Comparison of ENCODE assay signal across 14 cellular contexts in genomic region chr1:224459051-224459450, GRCh38. TPM values are rescaled to one million over a fixed set of nuclear protein-coding genes. Genes with fewer than 3 reads are reported as not detected.
A peak's percentile ranks its signal among the peaks of the same experiment; 100 is the strongest.
DNase-seq lines count a peak whose midpoint lies in the region; ATAC-seq and TF ChIP-seq lines count a peak whose summit lies in the region.
"Had no signal": no experiment of that assay in that cellular context is flagged by ENCODE, and none has a peak within 500 bp of the region (broad histone marks: within the 10 kb centered on the region; RNA-seq: fewer than 3 reads in every experiment).

No MANE protein-coding gene starts in this region.

- peaks cover 13% of the 10 kb centered on the region for H3K4me1 Mint-ChIP-seq in activated CD8-positive, alpha-beta T cell treated with anti-CD3 and anti-CD28 coated beads for 36 hours (ENCODE audit: low read depth)
- H3K4me1 Mint-ChIP-seq in activated CD8-positive, alpha-beta T cell treated with anti-CD3 and anti-CD28 coated beads, Interleukin-2, amount 10 ng/mL, durations not matched to agents 7 days and 5 days (ENCODE audit: low read depth): peaks cover 31% of the 10 kb centered on the region
- H3K4me1 Mint-ChIP-seq in chondrocyte (ENCODE audit: low read depth) (peaks cover 14% of the 10 kb centered on the region), progenitor cell of endocrine pancreas (ENCODE audit: low read depth) (peaks cover 16% of the 10 kb centered on the region), neural progenitor cell (peaks cover 30% of the 10 kb centered on the region)

- H3K27ac ChIP-seq in left lung (peak overlapping the region; percentile 41 to 53), suprapubic skin (peak overlapping the region; percentile 16), neural progenitor cell (no peak overlapping the region)
- H3K27ac ChIP-seq: thoracic aorta had no signal

- H3K27me3 ChIP-seq in left lung (no peaks in the 10 kb centered on the region), suprapubic skin (no peaks in the 10 kb centered on the region), neural progenitor cell (no peaks in the 10 kb centered on the region)

- no peaks in the 10 kb centered on the region for H4K20me1 ChIP-seq in neural progenitor cell (ENCODE audit: low read depth)

- H3K36me3 Mint-ChIP-seq in activated CD8-positive, alpha-beta T cell treated with anti-CD3 and anti-CD28 coated beads for 36 hours (ENCODE audit: low read depth): peaks cover 2% of the 10 kb centered on the region
- H3K36me3 Mint-ChIP-seq in activated CD8-positive, alpha-beta T cell treated with anti-CD3 and anti-CD28 coated beads, Interleukin-2, amount 10 ng/mL, durations not matched to agents 7 days and 5 days (ENCODE audit: low read depth): no peaks in the 10 kb centered on the region
- no peaks in the 10 kb centered on the region for H3K36me3 Mint-ChIP-seq in chondrocyte (ENCODE audit: low read depth)
- H3K36me3 Mint-ChIP-seq in progenitor cell of endocrine pancreas (ENCODE audit: insufficient read depth): no peaks in the 10 kb centered on the region
- H3K36me3 Mint-ChIP-seq in neural progenitor cell: peaks cover 2% of the 10 kb centered on the region
- H3K36me3 Mint-ChIP-seq: activated naive CD4-positive, alpha-beta T cell treated with anti-CD3 and anti-CD28 coated beads, Interleukin-2, amount 50 U/mL, for 24 hours had no signal

- WGBS in suprapubic skin: 62% methylated on average over 4 of the region's 4 CpGs

- peaks cover 14% of the 10 kb centered on the region for H3F3A ChIP-seq in neural progenitor cell (ENCODE audit: low read depth)

- DNase-seq in activated CD8-positive, alpha-beta T cell treated with anti-CD3 and anti-CD28 coated beads for 36 hours: no peak
- no peak for DNase-seq in activated CD8-positive, alpha-beta T cell treated with anti-CD3 and anti-CD28 coated beads, Interleukin-2, amount 10 ng/mL, durations not matched to agents 7 days and 5 days
- DNase-seq in cerebellar cortex (ENCODE audit: low spot score): peak; percentile 8
- no peak for DNase-seq in left lung
- DNase-seq in suprapubic skin (ENCODE audit: low spot score in 2 of 2): no peak
- no peak for DNase-seq in chondrocyte (ENCODE audit: low spot score)
- DNase-seq in progenitor cell of endocrine pancreas (ENCODE audit: low spot score, unreplicated experiment): no peak
- no peak for DNase-seq in neural progenitor cell (ENCODE audit: low spot score)
- DNase-seq: NCI-H1417 treated with DMSO at 0.1 percent for 48 hours, NCI-H524 treated with DMSO at 0.1 percent for 48 hours, nephron progenitor cell had no signal

- ATAC-seq in activated CD8-positive, alpha-beta T cell treated with anti-CD3 and anti-CD28 coated beads for 36 hours: no peak
- ATAC-seq in activated CD8-positive, alpha-beta T cell treated with anti-CD3 and anti-CD28 coated beads, Interleukin-2, amount 10 ng/mL, durations not matched to agents 7 days and 5 days: no peak
- ATAC-seq in left lung: no peak

- POLR2A ChIA-PET in activated CD8-positive, alpha-beta T cell treated with anti-CD3 and anti-CD28 coated beads for 36 hours (lab: Charles Lee): no interaction called here
- POLR2A ChIA-PET in activated CD8-positive, alpha-beta T cell treated with anti-CD3 and anti-CD28 coated beads, Interleukin-2, amount 10 ng/mL, durations not matched to agents 7 days and 5 days (lab: Charles Lee): interaction anchor here (2.5 kb wide), 1 partner anchor 24 kb away, joined by 8 read pairs; the partner anchor contains the start of gene WDR26

- CTCF ChIA-PET in activated CD8-positive, alpha-beta T cell treated with anti-CD3 and anti-CD28 coated beads for 36 hours (lab: Charles Lee): interaction anchor here (1.1 to 4.8 kb wide), 5 partner anchors 12 to 34 kb away, joined by 3 to 33 read pairs (median 3); no protein-coding TSS in a partner anchor
- CTCF ChIA-PET in activated CD8-positive, alpha-beta T cell treated with anti-CD3 and anti-CD28 coated beads, Interleukin-2, amount 10 ng/mL, durations not matched to agents 7 days and 5 days (lab: Charles Lee): interaction anchor here (0.6 to 4.7 kb wide), 7 partner anchors 17 to 392 kb away, joined by 3 to 65 read pairs (median 6); partner anchors contain the start of gene WDR26

- TF ChIP-seq CTCF in activated CD8-positive, alpha-beta T cell treated with anti-CD3 and anti-CD28 coated beads for 36 hours (IDR thresholded peaks at IDR 0.05): no peak
- TF ChIP-seq CTCF in left lung (IDR thresholded peaks at IDR 0.05): no peak
- TF ChIP-seq CTCF in suprapubic skin (IDR thresholded peaks at IDR 0.05): no peak
- no peak for TF ChIP-seq CTCF in chondrocyte (IDR thresholded peaks at IDR 0.05)
- TF ChIP-seq CTCF in progenitor cell of endocrine pancreas (IDR thresholded peaks at IDR 0.05; ENCODE audit: unreplicated experiment): no peak
- TF ChIP-seq CTCF in neural progenitor cell (IDR thresholded peaks at IDR 0.05): no peak

- H3K4me2 ChIP-seq in neural progenitor cell: no peak overlapping the region
- H3K4me2 ChIP-seq: smooth muscle cell had no signal

- intact Hi-C loops in activated CD8-positive, alpha-beta T cell treated with anti-CD3 and anti-CD28 coated beads for 36 hours (cut with micrococcal nuclease): loop anchor here (5.0 kb wide), 1 partner anchor 342 kb away; no protein-coding TSS in a partner anchor
- intact Hi-C loops in left lung (cut with DNase I): no loop called here

- H3K27ac Mint-ChIP-seq in activated CD8-positive, alpha-beta T cell treated with anti-CD3 and anti-CD28 coated beads for 36 hours: peak overlapping the region; percentile 43
- H3K27ac Mint-ChIP-seq in activated CD8-positive, alpha-beta T cell treated with anti-CD3 and anti-CD28 coated beads, Interleukin-2, amount 10 ng/mL, durations not matched to agents 7 days and 5 days: no peak overlapping the region
- no peak overlapping the region for H3K27ac Mint-ChIP-seq in chondrocyte (ENCODE audit: unreplicated experiment)
- H3K27ac Mint-ChIP-seq in progenitor cell of endocrine pancreas: no peak overlapping the region
- no peak overlapping the region for H3K27ac Mint-ChIP-seq in neural progenitor cell
- H3K27ac Mint-ChIP-seq: nephron progenitor cell had no signal

- H3K9ac ChIP-seq in neural progenitor cell: no peak overlapping the region

- TF ChIP-seq EP300 in suprapubic skin (IDR thresholded peaks at IDR 0.05): no peak

- H3K9me3 ChIP-seq in left lung (no peaks in the 10 kb centered on the region), suprapubic skin (no peaks in the 10 kb centered on the region), neural progenitor cell (ENCODE audit: low read depth) (no peaks in the 10 kb centered on the region)
- H3K9me3 ChIP-seq: thoracic aorta had no signal

- H3K36me3 ChIP-seq in left lung: no peaks in the 10 kb centered on the region
- H3K36me3 ChIP-seq in suprapubic skin: no peaks in the 10 kb centered on the region
- H3K36me3 ChIP-seq in neural progenitor cell: no peaks in the 10 kb centered on the region
- H3K36me3 ChIP-seq: thoracic aorta had no signal

- no peak overlapping the region for H2AFZ ChIP-seq in neural progenitor cell (replicated peaks)

- H3K27me3 Mint-ChIP-seq in activated CD8-positive, alpha-beta T cell treated with anti-CD3 and anti-CD28 coated beads for 36 hours: no peaks in the 10 kb centered on the region
- no peaks in the 10 kb centered on the region for H3K27me3 Mint-ChIP-seq in activated CD8-positive, alpha-beta T cell treated with anti-CD3 and anti-CD28 coated beads, Interleukin-2, amount 10 ng/mL, durations not matched to agents 7 days and 5 days (ENCODE audit: low read depth)
- H3K27me3 Mint-ChIP-seq in chondrocyte (ENCODE audit: low read depth) (no peaks in the 10 kb centered on the region), progenitor cell of endocrine pancreas (no peaks in the 10 kb centered on the region), neural progenitor cell (ENCODE audit: insufficient read depth, low read depth) (no peaks in the 10 kb centered on the region)
- H3K27me3 Mint-ChIP-seq: activated naive CD4-positive, alpha-beta T cell treated with anti-CD3 and anti-CD28 coated beads, Interleukin-2, amount 50 U/mL, for 24 hours had no signal

- H3K79me2 ChIP-seq in neural progenitor cell (ENCODE audit: low read depth): no peaks in the 10 kb centered on the region

- no peak overlapping the region for H3K4me3 ChIP-seq in left lung
- H3K4me3 ChIP-seq in suprapubic skin: no peak overlapping the region
- no peak overlapping the region for H3K4me3 ChIP-seq in neural progenitor cell
- H3K4me3 ChIP-seq: smooth muscle cell, thoracic aorta had no signal

- no peaks in the 10 kb centered on the region for H3K9me3 Mint-ChIP-seq in activated CD8-positive, alpha-beta T cell treated with anti-CD3 and anti-CD28 coated beads for 36 hours
- no peaks in the 10 kb centered on the region for H3K9me3 Mint-ChIP-seq in activated CD8-positive, alpha-beta T cell treated with anti-CD3 and anti-CD28 coated beads, Interleukin-2, amount 10 ng/mL, durations not matched to agents 7 days and 5 days (ENCODE audit: insufficient read depth)
- H3K9me3 Mint-ChIP-seq in chondrocyte (ENCODE audit: low read depth): peaks cover 4% of the 10 kb centered on the region
- H3K9me3 Mint-ChIP-seq in progenitor cell of endocrine pancreas (ENCODE audit: low read depth): no peaks in the 10 kb centered on the region
- H3K9me3 Mint-ChIP-seq in neural progenitor cell: no peaks in the 10 kb centered on the region
- H3K9me3 Mint-ChIP-seq: activated naive CD4-positive, alpha-beta T cell treated with anti-CD3 and anti-CD28 coated beads, Interleukin-2, amount 50 U/mL, for 24 hours had no signal

- H3K4me3 Mint-ChIP-seq in activated CD8-positive, alpha-beta T cell treated with anti-CD3 and anti-CD28 coated beads for 36 hours: no peak overlapping the region
- H3K4me3 Mint-ChIP-seq in activated CD8-positive, alpha-beta T cell treated with anti-CD3 and anti-CD28 coated beads, Interleukin-2, amount 10 ng/mL, durations not matched to agents 7 days and 5 days: no peak overlapping the region
- H3K4me3 Mint-ChIP-seq in chondrocyte (ENCODE audit: unreplicated experiment) (no peak overlapping the region), progenitor cell of endocrine pancreas (ENCODE audit: low read depth) (no peak overlapping the region), neural progenitor cell (no peak overlapping the region)
- H3K4me3 Mint-ChIP-seq: activated naive CD4-positive, alpha-beta T cell treated with anti-CD3 and anti-CD28 coated beads, Interleukin-2, amount 50 U/mL, for 24 hours; nephron progenitor cell had no signal

- peaks cover 9 to 38% of the 10 kb centered on the region in 2 donors for H3K4me1 ChIP-seq in left lung
- H3K4me1 ChIP-seq in suprapubic skin: peaks cover 45% of the 10 kb centered on the region
- peaks cover 21% of the 10 kb centered on the region for H3K4me1 ChIP-seq in neural progenitor cell

- no peak for TF ChIP-seq POLR2A in suprapubic skin (IDR thresholded peaks at IDR 0.05)

RNA-seq across cellular contexts. Expression of gene WDR26, which starts 24.5 kb away (rescaled TPM):
- 10 to 100 TPM; 75.2 to 75.8 TPM for total RNA-seq in activated CD8-positive, alpha-beta T cell treated with anti-CD3 and anti-CD28 coated beads for 36 hours
- 10 to 100 TPM; 63.8 to 66.2 TPM for total RNA-seq in activated CD8-positive, alpha-beta T cell treated with anti-CD3 and anti-CD28 coated beads, Interleukin-2, amount 10 ng/mL, durations not matched to agents 7 days and 5 days
- total RNA-seq in left lung: 10 to 100 TPM; 84.5 to 86.6 TPM
- total RNA-seq in suprapubic skin: 100 to 1,000 TPM in 3 of 4 donors, 10 to 100 TPM in 1; 92.4 to 174 (median 111) TPM
- 79.5 to 84.0 TPM (median 81.5 TPM) in 3 replicates for total RNA-seq in chondrocyte
- total RNA-seq in progenitor cell of endocrine pancreas: 83.9 and 84.9 TPM in 2 replicates
- 52.1 and 62.4 TPM in 2 replicates for total RNA-seq in neural progenitor cell (ENCODE audit: low replicate concordance)
